10 cellular contexts compared by ENCODE assay signal in the genomic region with DNA sequence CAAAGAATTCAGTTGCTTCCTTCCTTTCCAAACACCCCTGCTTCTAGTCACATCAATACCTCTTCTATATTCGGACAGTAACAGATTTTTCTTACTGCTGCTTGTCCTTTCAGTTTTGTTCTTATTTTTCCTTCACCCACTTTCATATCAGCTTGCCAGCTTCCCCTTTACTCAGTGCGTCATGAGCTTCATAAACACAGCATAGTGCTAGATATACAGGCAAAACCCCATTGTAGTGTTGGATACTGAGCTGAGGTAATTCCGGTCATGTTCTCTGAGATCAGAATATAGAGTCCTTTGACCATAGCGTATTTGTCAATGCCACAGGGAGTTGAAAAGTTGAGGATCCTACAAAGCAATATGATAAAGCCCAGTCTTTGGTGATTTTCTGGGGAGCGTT. TPM values are rescaled to one million over a fixed set of nuclear protein-coding genes. Genes with fewer than 3 reads are reported as not detected.
A peak's percentile ranks its signal among the peaks of the same experiment; 100 is the strongest.
DNase-seq lines count a peak whose midpoint lies in the region; ATAC-seq and TF ChIP-seq lines count a peak whose summit lies in the region.
"Had no signal": no experiment of that assay in that cellular context is flagged by ENCODE, and none has a peak within 500 bp of the region (broad histone marks: within the 10 kb centered on the region; RNA-seq: fewer than 3 reads in every experiment).

No MANE protein-coding gene starts in this region.

- H3K4me1 Mint-ChIP-seq in activated naive CD4-positive, alpha-beta T cell treated with anti-CD3 and anti-CD28 coated beads, Interleukin-2, amount 50 U/mL, for 24 hours = peaks cover 27% of the 10 kb centered on the region
- H3K4me1 Mint-ChIP-seq in type B pancreatic cell (ENCODE audit: unreplicated experiment) = peaks cover 46% of the 10 kb centered on the region

- H3K9me2 ChIP-seq in Karpas-422 (replicated peaks; ENCODE audit: insufficient read depth, low read length) = no peaks in the 10 kb centered on the region

- H3K27me3 Mint-ChIP-seq in activated naive CD4-positive, alpha-beta T cell treated with anti-CD3 and anti-CD28 coated beads, Interleukin-2, amount 50 U/mL, for 24 hours = no peaks in the 10 kb centered on the region
- H3K27me3 Mint-ChIP-seq in type B pancreatic cell = no peaks in the 10 kb centered on the region

- H3K27ac Mint-ChIP-seq in activated naive CD4-positive, alpha-beta T cell treated with anti-CD3 and anti-CD28 coated beads, Interleukin-2, amount 50 U/mL, for 24 hours = no peak overlapping the region
- peak overlapping the region; percentile 44 for H3K27ac Mint-ChIP-seq in type B pancreatic cell

- no peak for ATAC-seq in Right ventricle myocardium superior (ENCODE audit: poor library complexity)
- ATAC-seq: heart left ventricle had no signal

- H3K4me1 ChIP-seq in Karpas-422 (ENCODE audit: low read length) = peaks cover 30% of the 10 kb centered on the region
- H3K4me1 ChIP-seq in endocrine pancreas (ENCODE audit: control insufficient read depth, insufficient read depth, low read length) = peaks cover 13% of the 10 kb centered on the region

- no peak overlapping the region for H2AFZ ChIP-seq in Karpas-422 (ENCODE audit: low read length)

- intact Hi-C loops in Right ventricle myocardium superior (cut with DNase I) = no loop called here

- peaks cover 48% of the 10 kb centered on the region for H4K20me1 ChIP-seq in Karpas-422 (ENCODE audit: insufficient read depth, low read depth, low read length)

- peak overlapping the region; percentile 43 for H3K4me3 Mint-ChIP-seq in activated naive CD4-positive, alpha-beta T cell treated with anti-CD3 and anti-CD28 coated beads, Interleukin-2, amount 50 U/mL, for 24 hours
- H3K4me3 Mint-ChIP-seq in type B pancreatic cell = peak overlapping the region; percentile 71

- no peaks in the 10 kb centered on the region for H3K36me3 Mint-ChIP-seq in activated naive CD4-positive, alpha-beta T cell treated with anti-CD3 and anti-CD28 coated beads, Interleukin-2, amount 50 U/mL, for 24 hours
- no peaks in the 10 kb centered on the region for H3K36me3 Mint-ChIP-seq in type B pancreatic cell

- DNase-seq in activated naive CD4-positive, alpha-beta T cell treated with Interleukin-2 at 50 U/mL for 16 hours = no peak
- no peak for DNase-seq in Karpas-422
- no peak for DNase-seq in type B pancreatic cell (ENCODE audit: extremely low spot score, unreplicated experiment)
- DNase-seq in cerebellum (ENCODE audit: low spot score) = no peak
- no peak for DNase-seq in NCI-H2227 (lab: John Stamatoyannopoulos, UW; ENCODE audit: unreplicated experiment)
- DNase-seq in Right ventricle myocardium superior = no peak
- DNase-seq: heart left ventricle, NCI-H82 had no signal

- H3K9me3 Mint-ChIP-seq in activated naive CD4-positive, alpha-beta T cell treated with anti-CD3 and anti-CD28 coated beads, Interleukin-2, amount 50 U/mL, for 24 hours = no peaks in the 10 kb centered on the region
- H3K9me3 Mint-ChIP-seq in type B pancreatic cell = no peaks in the 10 kb centered on the region

- H3K27ac ChIP-seq in Karpas-422 (ENCODE audit: low read length) = no peak overlapping the region

- no peak for TF ChIP-seq CTCF in type B pancreatic cell (conservative IDR thresholded peaks at IDR 0.05)

- H3K4me3 ChIP-seq in Karpas-422 (ENCODE audit: low read length) = no peak overlapping the region
- peak overlapping the region; percentile 63 for H3K4me3 ChIP-seq in endocrine pancreas (ENCODE audit: control insufficient read depth, insufficient read depth, low read length)

- H3K27me3 ChIP-seq in Karpas-422 (ENCODE audit: low read length) = no peaks in the 10 kb centered on the region
- no peaks in the 10 kb centered on the region for H3K27me3 ChIP-seq in endocrine pancreas (ENCODE audit: control insufficient read depth, insufficient read depth, low read length)
- H3K27me3 ChIP-seq: heart left ventricle had no signal

- peaks cover 55% of the 10 kb centered on the region for H3K79me2 ChIP-seq in Karpas-422 (ENCODE audit: low read length)

- H3K9ac ChIP-seq in Karpas-422 (ENCODE audit: low read length) (peak overlapping the region; percentile 16; the same call in 1 of the 2 replicates), endocrine pancreas (ENCODE audit: control insufficient read depth, insufficient read depth, low read length) (no peak overlapping the region)

- H3K9me3 ChIP-seq in Karpas-422 (ENCODE audit: low read length) = no peaks in the 10 kb centered on the region
- H3K9me3 ChIP-seq in endocrine pancreas (ENCODE audit: control insufficient read depth, low read length) = no peaks in the 10 kb centered on the region
- H3K9me3 ChIP-seq: heart left ventricle had no signal

- H3K4me2 ChIP-seq in Karpas-422 (ENCODE audit: low read depth, low read length, poor library complexity, severe bottlenecking) = peak overlapping the region; percentile 71

- H3K36me3 ChIP-seq in Karpas-422 (ENCODE audit: insufficient read depth, low read length) (peaks cover 12% of the 10 kb centered on the region), endocrine pancreas (ENCODE audit: control insufficient read depth, insufficient read depth, low read length) (no peaks in the 10 kb centered on the region)

RNA-seq across cellular contexts. Expression of a gene that starts 2.4 kb away (rescaled TPM):
- total RNA-seq in Karpas-422 (2014; rRNA removed; shearing (Covaris generic); ENCODE audit: low replicate concordance) = 30.5 and 40.0 TPM in 2 replicates
- 62.5 and 71.1 TPM in 2 replicates for total RNA-seq in type B pancreatic cell (ENCODE audit: low replicate concordance)
- total RNA-seq in cerebellum = 48.7 TPM
- 14.0 TPM for total RNA-seq in Right ventricle myocardium superior

RNA-seq across cellular contexts. Expression of a gene that starts 42.7 kb away (rescaled TPM):
- total RNA-seq in Karpas-422 (2014; rRNA removed; shearing (Covaris generic); ENCODE audit: low replicate concordance) = 208 and 281 TPM in 2 replicates
- total RNA-seq in type B pancreatic cell (ENCODE audit: low replicate concordance) (333 and 425 TPM in 2 replicates), cerebellum (335 TPM), Right ventricle myocardium superior (139 TPM)

RNA-seq across cellular contexts. Expression of a gene that starts 43.0 kb away (rescaled TPM):
- total RNA-seq in Karpas-422 (2014; rRNA removed; shearing (Covaris generic); ENCODE audit: low replicate concordance) = 141 and 167 TPM in 2 replicates
- total RNA-seq in type B pancreatic cell (ENCODE audit: low replicate concordance) (466 and 659 TPM in 2 replicates), cerebellum (183 TPM), Right ventricle myocardium superior (373 TPM)
